Comparison of ENCODE assay signal across 10 cellular contexts in the genomic region with DNA sequence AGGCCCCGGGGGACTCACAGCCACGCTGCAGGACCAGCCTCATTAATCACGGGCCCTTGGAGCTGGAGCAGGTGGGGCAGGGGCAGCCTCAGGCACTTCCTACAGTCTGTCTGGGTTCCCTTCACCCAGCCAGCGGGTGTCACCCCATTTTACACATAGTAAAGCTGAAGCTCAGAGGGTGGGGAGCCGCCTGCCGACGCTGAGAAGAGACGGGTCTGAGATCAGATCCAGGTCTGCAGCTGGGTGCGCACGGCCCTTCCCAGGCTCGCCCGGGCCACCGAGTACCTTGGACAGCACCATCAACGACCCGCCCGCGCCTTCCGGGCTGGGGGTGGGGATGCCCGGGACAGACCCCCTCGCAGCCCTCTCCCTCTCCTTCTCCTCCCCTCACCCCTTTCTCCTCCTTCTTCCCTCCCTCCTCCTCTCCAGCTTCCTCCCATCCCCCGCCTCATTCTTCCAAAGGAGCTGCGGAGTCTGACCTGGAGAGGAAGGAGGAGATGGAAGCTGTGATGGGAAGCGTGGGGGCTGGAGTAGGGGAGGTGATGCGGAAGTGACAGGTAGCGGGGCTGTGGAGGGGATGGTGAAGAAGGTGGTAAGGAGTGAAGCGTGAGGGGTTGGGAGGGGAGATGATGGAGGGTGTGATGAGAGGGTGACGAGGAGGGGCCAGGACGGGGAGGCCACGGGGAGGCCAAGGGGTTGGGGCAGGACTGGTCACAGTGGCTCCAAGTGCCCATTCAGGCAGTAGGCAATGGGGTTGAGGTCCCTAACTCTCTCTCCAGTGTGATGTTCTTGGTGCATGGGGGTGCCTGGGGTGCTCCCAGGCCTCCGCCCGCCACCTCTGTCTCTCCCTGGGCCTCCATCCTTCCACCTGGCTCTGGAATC. TPM values are rescaled to one million over a fixed set of nuclear protein-coding genes. Genes with fewer than 3 reads are reported as not detected.
A peak's percentile ranks its signal among the peaks of the same experiment; 100 is the strongest.
DNase-seq lines count a peak whose midpoint lies in the region; ATAC-seq and TF ChIP-seq lines count a peak whose summit lies in the region.
"Had no signal": no experiment of that assay in that cellular context is flagged by ENCODE, and none has a peak within 500 bp of the region (broad histone marks: within the 10 kb centered on the region; RNA-seq: fewer than 3 reads in every experiment).

No MANE protein-coding gene starts in this region.

- H3K4me2 ChIP-seq in neural cell (ENCODE audit: low read length): no peak overlapping the region

- H3K27me3 ChIP-seq in MG63 (no peaks in the 10 kb centered on the region), neural cell (ENCODE audit: insufficient read depth, low read depth, low read length) (no peaks in the 10 kb centered on the region)
- H3K27me3 ChIP-seq in CD8-positive, alpha-beta memory T cell (ENCODE audit: insufficient read depth, low read length, poor library complexity, severe bottlenecking): no peaks in the 10 kb centered on the region

- no peaks in the 10 kb centered on the region for H3F3A ChIP-seq in neural cell (ENCODE audit: insufficient read depth, low read length, poor library complexity, severe bottlenecking)

- no peaks in the 10 kb centered on the region for H3K36me3 Mint-ChIP-seq in CD8-positive, alpha-beta memory T cell

- POLR2A ChIA-PET in CD8-positive, alpha-beta memory T cell (lab: Charles Lee): no interaction called here

- peaks cover 8% of the 10 kb centered on the region for H4K20me1 ChIP-seq in neural cell (ENCODE audit: insufficient read depth)

- DNase-seq in ELR (ENCODE audit: low read depth): peak; percentile 13
- peak; percentile 6 for DNase-seq in MG63
- DNase-seq in astrocyte of the hippocampus (ENCODE audit: low read depth, low spot score): peak; percentile 43
- DNase-seq in NCI-H226: no peak
- no peak for DNase-seq in CD8-positive, alpha-beta memory T cell
- no peak for DNase-seq in T1000 (lab: John Stamatoyannopoulos, UW)

- no peak for TF ChIP-seq CTCF in neural cell (IDR thresholded peaks at IDR 0.05; ENCODE audit: poor library complexity, severe bottlenecking)

- no peaks in the 10 kb centered on the region for H3K27me3 Mint-ChIP-seq in CD8-positive, alpha-beta memory T cell

- no peaks in the 10 kb centered on the region for H3K9me3 ChIP-seq in MG63
- no peaks in the 10 kb centered on the region for H3K9me3 ChIP-seq in neural cell (ENCODE audit: low read length)
- no peaks in the 10 kb centered on the region for H3K9me3 ChIP-seq in CD8-positive, alpha-beta memory T cell (ENCODE audit: low read length)
- H3K9me3 ChIP-seq: tibial nerve had no signal

- no peak overlapping the region for H2AFZ ChIP-seq in neural cell (ENCODE audit: low read depth, low read length)

- TF ChIP-seq RAD21 in neural cell (conservative IDR thresholded peaks at IDR 0.05): no peak

- peaks cover 8 to 17% (median 12%) of the 10 kb centered on the region in 3 donors for H3K4me1 Mint-ChIP-seq in CD8-positive, alpha-beta memory T cell

- H3K4me3 ChIP-seq in MG63 (no peak overlapping the region), neural cell (ENCODE audit: low read length) (peak overlapping the region; percentile 52)
- no peak overlapping the region for H3K4me3 ChIP-seq in CD8-positive, alpha-beta memory T cell (ENCODE audit: low read length)
- H3K4me3 ChIP-seq: tibial nerve had no signal

- CTCF ChIA-PET in CD8-positive, alpha-beta memory T cell (lab: Charles Lee): interaction anchor here (1.7 to 2.7 kb wide), 3 partner anchors 14 to 107 kb away, joined by 4 to 11 read pairs (median 7); no protein-coding TSS in a partner anchor

- peak overlapping the region; percentile 34 for H3K9ac ChIP-seq in neural cell (ENCODE audit: low read length)

- H3K4me1 ChIP-seq in CD8-positive, alpha-beta memory T cell (ENCODE audit: insufficient read depth, low read length): peaks cover 16% of the 10 kb centered on the region

- ATAC-seq in HG02623 (IDR thresholded peaks at IDR 0.05; ENCODE audit: unreplicated experiment): no peak

- H3K9me2 ChIP-seq in neural cell (ENCODE audit: insufficient read depth, low read length): no peaks in the 10 kb centered on the region

- peak overlapping the region; percentile 24 for H3K27ac ChIP-seq in neural cell (ENCODE audit: low read length)
- H3K27ac ChIP-seq in CD8-positive, alpha-beta memory T cell (ENCODE audit: low read depth, low read length): no peak overlapping the region
- H3K27ac ChIP-seq: HL-60, tibial nerve had no signal

- H3K27ac Mint-ChIP-seq in CD8-positive, alpha-beta memory T cell: no peak overlapping the region

- TF ChIP-seq EP300 in neural cell (conservative IDR thresholded peaks at IDR 0.05; ENCODE audit: poor library complexity, severe bottlenecking): no peak

- H3K9me3 Mint-ChIP-seq in CD8-positive, alpha-beta memory T cell: no peaks in the 10 kb centered on the region

- H3K4me3 Mint-ChIP-seq in CD8-positive, alpha-beta memory T cell: no peak overlapping the region

- peaks cover under 1% of the 10 kb centered on the region for H3K79me2 ChIP-seq in neural cell (replicated peaks; ENCODE audit: insufficient read depth, low read length)

- H3K36me3 ChIP-seq in MG63 (no peaks in the 10 kb centered on the region), neural cell (ENCODE audit: insufficient read depth, low read length) (no peaks in the 10 kb centered on the region)
- H3K36me3 ChIP-seq in CD8-positive, alpha-beta memory T cell (ENCODE audit: insufficient read depth, low read length): no peaks in the 10 kb centered on the region
- H3K36me3 ChIP-seq: tibial nerve had no signal

TF ChIP-seq in neural cell, 6 proteins besides CTCF, POLR2A, EP300 and RAD21:
- TF ChIP-seq REST (IDR thresholded peaks at IDR 0.05; ENCODE audit: borderline replicate concordance) (no peak), MXI1 (conservative IDR thresholded peaks at IDR 0.05; ENCODE audit: poor library complexity, severe bottlenecking) (no peak), POLR2AphosphoS5 (IDR thresholded peaks at IDR 0.05) (no peak), SMC3 (conservative IDR thresholded peaks at IDR 0.05; ENCODE audit: poor library complexity) (no peak), TAF1 (IDR thresholded peaks at IDR 0.05; ENCODE audit: low read depth) (no peak), EZH2 (IDR thresholded peaks at IDR 0.05; ENCODE audit: borderline replicate concordance, insufficient read depth, low read length, poor library complexity, severe bottlenecking) (no peak)

RNA-seq across cellular contexts. Expression of gene DTX1, which starts 8.8 kb away (rescaled TPM):
- not detected in 2 replicates for total RNA-seq in MG63 (2014; rRNA removed; shearing (Covaris generic); ENCODE audit: low replicate concordance)
- 30.7 and 42.8 TPM in 2 replicates for polyA plus RNA-seq in neural cell
- 51.7 and 57.5 TPM in 2 replicates for polyA minus RNA-seq in neural cell
- total RNA-seq in CD8-positive, alpha-beta memory T cell: 1 to 10 TPM; 2.0 to 2.2 TPM
- 0.98 TPM for polyA plus RNA-seq in CD8-positive, alpha-beta memory T cell

Comparison
In these comparisons a context has a peak if more than half of its experiments do, and no peak if none do; other contexts are left out.
1. DNase-seq: peak in ELR (single experiment), MG63 (single experiment) and astrocyte of the hippocampus (single experiment); none in NCI-H226 (single experiment), CD8-positive, alpha-beta memory T cell (0 of 5) and T1000 (single experiment).